In genomic region chr5:179619776-179620175, GRCh38 we compare ENCODE assay signal across 8 cellular contexts. TPM values are rescaled to one million over a fixed set of nuclear protein-coding genes. Genes with fewer than 3 reads are reported as not detected.
DNase-seq lines count a peak whose midpoint lies in the region; ATAC-seq and TF ChIP-seq lines count a peak whose summit lies in the region.

No MANE protein-coding gene starts in this region.

- peak overlapping the region; percentile 88 for H3K4me2 ChIP-seq in BLaER1
- peak overlapping the region; percentile 81 for H3K4me2 ChIP-seq in MM.1S (ENCODE audit: low read depth, low read length)

- ATAC-seq in naive thymus-derived CD4-positive, alpha-beta T cell = no peak

- peaks cover 0 to 8% (median 0%) of the 10 kb centered on the region in 5 donors for H3K27me3 Mint-ChIP-seq in naive thymus-derived CD4-positive, alpha-beta T cell

- H3K9me2 ChIP-seq in MM.1S (replicated peaks; ENCODE audit: insufficient read depth, low read length) = no peaks in the 10 kb centered on the region

- peaks cover 0 to 16% (median 0%) of the 10 kb centered on the region in 11 donors for H3K9me3 Mint-ChIP-seq in naive thymus-derived CD4-positive, alpha-beta T cell

- H3K4me1 ChIP-seq in BLaER1 = peaks cover 57% of the 10 kb centered on the region
- H3K4me1 ChIP-seq in MM.1S (ENCODE audit: low read length) = peaks cover 33% of the 10 kb centered on the region
- peaks cover 8% of the 10 kb centered on the region for H3K4me1 ChIP-seq in colonic mucosa
- peaks cover 66 to 67% of the 10 kb centered on the region in 2 donors for H3K4me1 ChIP-seq in naive thymus-derived CD4-positive, alpha-beta T cell (ENCODE audit: control insufficient read depth in 2 of 2, insufficient read depth in 2 of 2, low read length in 2 of 2)

- H3K79me2 ChIP-seq in MM.1S (ENCODE audit: low read length) = peaks cover 93% of the 10 kb centered on the region

- H2AFZ ChIP-seq in MM.1S (ENCODE audit: low read length) = no peak overlapping the region

- peaks cover 56 to 87% (median 72%) of the 10 kb centered on the region in 7 donors for H3K4me1 Mint-ChIP-seq in naive thymus-derived CD4-positive, alpha-beta T cell

- peaks cover 80% of the 10 kb centered on the region for H3F3A ChIP-seq in MM.1S (ENCODE audit: insufficient read depth, low read length)

- peaks cover 77% of the 10 kb centered on the region for H3K36me3 ChIP-seq in BLaER1
- peaks cover 69% of the 10 kb centered on the region for H3K36me3 ChIP-seq in MM.1S (replicated peaks; ENCODE audit: insufficient read depth, low read length)
- H3K36me3 ChIP-seq in colonic mucosa = peaks cover 34% of the 10 kb centered on the region
- peaks cover 53 to 74% (median 72%) of the 10 kb centered on the region in 3 experiments for H3K36me3 ChIP-seq in naive thymus-derived CD4-positive, alpha-beta T cell (ENCODE audit: control insufficient read depth in 2 of 3, insufficient read depth in 3 of 3, low read length in 3 of 3)

- H3K9me3 ChIP-seq in BLaER1 = no peaks in the 10 kb centered on the region
- no peaks in the 10 kb centered on the region for H3K9me3 ChIP-seq in MM.1S (replicated peaks; ENCODE audit: insufficient read depth, low read length)
- no peaks in the 10 kb centered on the region for H3K9me3 ChIP-seq in colonic mucosa
- H3K9me3 ChIP-seq in naive thymus-derived CD4-positive, alpha-beta T cell (ENCODE audit: control insufficient read depth in 2 of 3, low read length in 3 of 3) = no peaks in the 10 kb centered on the region

- peaks cover 85% of the 10 kb centered on the region for H4K20me1 ChIP-seq in BLaER1
- peaks cover 73% of the 10 kb centered on the region for H4K20me1 ChIP-seq in MM.1S (ENCODE audit: insufficient read depth, low read length)

- POLR2A ChIA-PET in naive thymus-derived CD4-positive, alpha-beta T cell (lab: Charles Lee) = interaction anchor here (1.1 to 9.5 kb wide), 7 partner anchors 7 to 69 kb away, joined by 3 to 135 read pairs (median 4); partner anchors contain the start of gene RUFY1
- POLR2A ChIA-PET in HEK293T (lab: Yijun Ruan, JAX) = interaction anchor here (0.9 to 2.6 kb wide), 3 partner anchors 9 to 60 kb away, joined by 3 to 10 read pairs (median 3); no protein-coding TSS in a partner anchor

- CTCF ChIA-PET in naive thymus-derived CD4-positive, alpha-beta T cell (lab: Charles Lee) = interaction anchor here (1.1 kb wide), 1 partner anchor 8 kb away, joined by 3 read pairs; no protein-coding TSS in a partner anchor
- CTCF ChIA-PET in HEK293T (lab: Yijun Ruan, JAX) = no interaction called here

- H3K4me3 ChIP-seq in BLaER1 (peak overlapping the region; percentile 95), MM.1S (ENCODE audit: low read length) (peak overlapping the region; percentile 7; the same call in 1 of the 2 replicates), colonic mucosa (peak overlapping the region; percentile 98)
- H3K4me3 ChIP-seq in naive thymus-derived CD4-positive, alpha-beta T cell (ENCODE audit: low read length) = peak overlapping the region; percentile 57

- H3K27me3 ChIP-seq in BLaER1 (no peaks in the 10 kb centered on the region), MM.1S (replicated peaks; ENCODE audit: insufficient read depth, low read length) (no peaks in the 10 kb centered on the region), colonic mucosa (no peaks in the 10 kb centered on the region)
- H3K27me3 ChIP-seq in naive thymus-derived CD4-positive, alpha-beta T cell (ENCODE audit: control insufficient read depth in 2 of 2, insufficient read depth in 2 of 2, low read length in 2 of 2) = no peaks in the 10 kb centered on the region

- DNase-seq in MM.1S (no peak), colonic mucosa (no peak), NCI-H774 (lab: John Stamatoyannopoulos, UW) (no peak), HEK293T (ENCODE audit: extremely low spot score) (no peak)
- no peak for DNase-seq in naive thymus-derived CD4-positive, alpha-beta T cell
- no peak for DNase-seq in activated effector memory CD4-positive, alpha-beta T cell treated with anti-CD3 and anti-CD28 coated beads, Interleukin-2, amount 50 U/mL, for 16 hours
- no peak for DNase-seq in stimulated activated CD4-positive, alpha-beta T cell treated with anti-CD3 and anti-CD28 coated beads, Interleukin-12 subunit alpha, Interleukin-12 subunit beta, amount 100 ng/mL, for 4 hours

- peak overlapping the region in 5 of 9 donors; percentile 12 to 99 (median 99) for H3K27ac Mint-ChIP-seq in naive thymus-derived CD4-positive, alpha-beta T cell

- H3K9ac ChIP-seq in BLaER1 = no peak overlapping the region
- H3K9ac ChIP-seq in MM.1S (ENCODE audit: low read length) = no peak overlapping the region
- H3K9ac ChIP-seq in colonic mucosa (ENCODE audit: low read depth in 2 of 2, low read length in 2 of 2) = no peak overlapping the region

- peaks cover 38 to 75% (median 62%) of the 10 kb centered on the region in 5 donors for H3K36me3 Mint-ChIP-seq in naive thymus-derived CD4-positive, alpha-beta T cell

- peak overlapping the region in 9 of 10 donors; percentile 82 to 99 (median 97) for H3K4me3 Mint-ChIP-seq in naive thymus-derived CD4-positive, alpha-beta T cell

- H3K27ac ChIP-seq in BLaER1 = no peak overlapping the region
- no peak overlapping the region for H3K27ac ChIP-seq in MM.1S (ENCODE audit: low read length)
- no peak overlapping the region for H3K27ac ChIP-seq in colonic mucosa
- peak overlapping the region; percentile 98 for H3K27ac ChIP-seq in naive thymus-derived CD4-positive, alpha-beta T cell (ENCODE audit: low read depth, low read length)

- TF ChIP-seq CTCF in MM.1S (IDR thresholded peaks at IDR 0.05; ENCODE audit: low read length) (no peak), colonic mucosa (IDR thresholded peaks at IDR 0.05) (no peak)

- intact Hi-C loops in colonic mucosa (cut with DNase I) = loop anchor here (10.0 kb wide), 1 partner anchor 105 kb away; no protein-coding TSS in a partner anchor
- intact Hi-C loops in naive thymus-derived CD4-positive, alpha-beta T cell (cut with micrococcal nuclease) = loop anchor here (1.0 to 5.0 kb wide), 7 partner anchors 11 to 1643 kb away; partner anchors contain the start of genes CLK4 (in 1 of the 2), CNOT6 (in 1 of the 2), TBC1D9B (in 1 of the 2) and TRIM52 (in 1 of the 2)

TF ChIP-seq in HEK293T, 16 proteins besides CTCF, POLR2A, EP300 and RAD21:
- no peak for TF ChIP-seq HDGF (IDR thresholded peaks at IDR 0.05; ENCODE audit: borderline replicate concordance)

RNA-seq across cellular contexts. Expression of gene HNRNPH1, which starts 3.7 kb away (rescaled TPM):
- 100 to 1,000 TPM; 332 to 510 TPM for total RNA-seq in colonic mucosa
- total RNA-seq in naive thymus-derived CD4-positive, alpha-beta T cell = 1,000 to 10,000 TPM; 1,010 to 2,239 (median 1,692) TPM
- polyA plus RNA-seq in naive thymus-derived CD4-positive, alpha-beta T cell = 100 to 1,000 TPM; 120 to 141 TPM

Comparison
In these comparisons a context has a peak if more than half of its experiments do, and no peak if none do; other contexts are left out.
1. H3K4me3 ChIP-seq: peak in every context shown above with its lines; median percentile 98 in colonic mucosa; 95 in BLaER1; 57 in naive thymus-derived CD4-positive, alpha-beta T cell; 7 in MM.1S.